ENCODE assay signal across 10 cellular contexts in genomic region chr17:56819030-56819429, GRCh38. TPM values are rescaled to one million over a fixed set of nuclear protein-coding genes. Genes with fewer than 3 reads are reported as not detected.
DNase-seq lines count a peak whose midpoint lies in the region; ATAC-seq, FAIRE-seq and TF ChIP-seq lines count a peak whose summit lies in the region.
"Had no signal": no experiment of that assay in that cellular context is flagged by ENCODE, and none has a peak within 500 bp of the region (broad histone marks: within the 10 kb centered on the region; RNA-seq: fewer than 3 reads in every experiment).

No MANE protein-coding gene starts in this region.

- H3K79me2 ChIP-seq in HCT116 (ENCODE audit: insufficient read depth, low read length) (no peaks in the 10 kb centered on the region), PC-3 (ENCODE audit: low read length) (no peaks in the 10 kb centered on the region), H1 (ENCODE audit: control insufficient read depth in 1 of 2, insufficient read depth in 2 of 2, low read length in 2 of 2) (no peaks in the 10 kb centered on the region)

- H3K9ac ChIP-seq in HCT116 (ENCODE audit: low read length) (no peak overlapping the region), PC-3 (ENCODE audit: low read length) (no peak overlapping the region), H1 (replicated peaks in 1 of 4; ENCODE audit: extremely low read depth in 1 of 4, low read depth in 3 of 4, low read length in 3 of 4) (no peak overlapping the region)

- no peaks in the 10 kb centered on the region for H3K27me3 ChIP-seq in HCT116 (ENCODE audit: insufficient read depth, low read length)
- no peaks in the 10 kb centered on the region for H3K27me3 ChIP-seq in PC-3 (ENCODE audit: low read length)
- no peaks in the 10 kb centered on the region for H3K27me3 ChIP-seq in H1 (replicated peaks in 1 of 4; ENCODE audit: control insufficient read depth in 3 of 4, extremely low read depth in 1 of 4, insufficient read depth in 3 of 4, low read length in 3 of 4)
- no peaks in the 10 kb centered on the region for H3K27me3 ChIP-seq in foreskin keratinocyte

- no peak overlapping the region for H4K5ac ChIP-seq in H1 (ENCODE audit: insufficient read length, low read depth, low read length)

- no peaks in the 10 kb centered on the region for H3F3A ChIP-seq in PC-3 (ENCODE audit: low read length, unreplicated experiment)

- no peak overlapping the region for H3K23ac ChIP-seq in H1 (ENCODE audit: insufficient read length)

- no peak overlapping the region for H4K91ac ChIP-seq in H1 (replicated peaks; ENCODE audit: insufficient read length, low read length)

- H3K4me3 ChIP-seq in A549, result no peak overlapping the region
- H3K4me3 ChIP-seq in HCT116 (replicated peaks in 1 of 2; ENCODE audit: low read depth in 1 of 2, low read length in 2 of 2), result no peak overlapping the region
- H3K4me3 ChIP-seq in PC-3 (ENCODE audit: low read length), result no peak overlapping the region
- no peak overlapping the region for H3K4me3 ChIP-seq in H1 (ENCODE audit: extremely low read depth in 1 of 4, insufficient read depth in 2 of 4, low read depth in 3 of 4, low read length in 4 of 4)
- H3K4me3 ChIP-seq: GM12878 had no signal

- FAIRE-seq in A549 (lab: Jason Lieb, UNC) (no peak), H1 (lab: Jason Lieb, UNC) (no peak)

- H2AK5ac ChIP-seq in H1 (ENCODE audit: low read depth, low read length), result no peak overlapping the region

- H3K9me3 ChIP-seq in A549, result no peaks in the 10 kb centered on the region
- H3K9me3 ChIP-seq in HCT116 (ENCODE audit: control insufficient read depth in 1 of 2, insufficient read depth in 1 of 2, low read depth in 1 of 2, low read length in 2 of 2), result no peaks in the 10 kb centered on the region
- H3K9me3 ChIP-seq in PC-3 (ENCODE audit: low read length), result no peaks in the 10 kb centered on the region
- H3K9me3 ChIP-seq in H1 (ENCODE audit: insufficient read depth in 2 of 2, low read depth in 1 of 2, low read length in 1 of 2), result no peaks in the 10 kb centered on the region

- no peak overlapping the region for H4K8ac ChIP-seq in H1 (ENCODE audit: extremely low read depth, insufficient read depth, low read length)

- H3K14ac ChIP-seq in H1 (ENCODE audit: insufficient read length), result no peak overlapping the region

- peak overlapping the region; percentile 89 for H2AFZ ChIP-seq in HCT116 (ENCODE audit: low read depth, low read length, poor library complexity, severe bottlenecking)
- peak overlapping the region; percentile 80; the same call in 1 of the 2 replicates for H2AFZ ChIP-seq in PC-3 (ENCODE audit: low read length)
- no peak overlapping the region for H2AFZ ChIP-seq in H1 (ENCODE audit: low read length)

- TF ChIP-seq CTCF in A549 (IDR thresholded peaks at IDR 0.05), result no peak
- no peak for TF ChIP-seq CTCF in HCT116 (IDR thresholded peaks at IDR 0.05 in 2 of 3, conservative IDR thresholded peaks at IDR 0.05 in 1 of 3; ENCODE audit: borderline replicate concordance in 1 of 3, insufficient read depth in 1 of 3, low read depth in 2 of 3, low read length in 2 of 3)
- TF ChIP-seq CTCF in PC-3 (conservative IDR thresholded peaks at IDR 0.05; ENCODE audit: low read depth, low read length), result no peak
- TF ChIP-seq CTCF in H1 (IDR thresholded peaks at IDR 0.05; ENCODE audit: control extremely low read depth in 1 of 3, insufficient read depth in 1 of 3, low read depth in 1 of 3, low read length in 3 of 3), result no peak
- no peak for TF ChIP-seq CTCF in foreskin keratinocyte (conservative IDR thresholded peaks at IDR 0.05)

- H3K27ac ChIP-seq in A549 (peak overlapping the region in 1 of 2 experiments; percentile 47; a peak in 1 of 6 replicates), HCT116 (ENCODE audit: low read depth, low read length) (no peak overlapping the region), PC-3 (ENCODE audit: low read length) (no peak overlapping the region), H1 (ENCODE audit: low read depth, low read length) (no peak overlapping the region), foreskin keratinocyte (no peak overlapping the region)

- H2BK15ac ChIP-seq in H1 (ENCODE audit: low read length), result no peak overlapping the region

- H4K20me1 ChIP-seq in HCT116 (ENCODE audit: insufficient read depth), result no peaks in the 10 kb centered on the region
- H4K20me1 ChIP-seq in PC-3 (ENCODE audit: low read length), result no peaks in the 10 kb centered on the region
- no peaks in the 10 kb centered on the region for H4K20me1 ChIP-seq in H1 (replicated peaks in 1 of 2; ENCODE audit: control insufficient read depth in 1 of 2, insufficient read depth in 2 of 2, low read length in 2 of 2)

- intact Hi-C loops in HCT116 (cut with micrococcal nuclease), result loop anchor here (1.0 kb wide), 3 partner anchors 121 to 228 kb away; no protein-coding TSS in a partner anchor
- intact Hi-C loops in PC-3 (cut with micrococcal nuclease), result loop anchor here (1.0 to 5.0 kb wide), 3 partner anchors 32 to 143 kb away; partner anchors contain the start of gene COIL

- H3K23me2 ChIP-seq in H1 (ENCODE audit: low read depth, low read length), result no peaks in the 10 kb centered on the region

- no peak for DNase-seq in A549 (ENCODE audit: low read depth in 1 of 2, low spot score in 1 of 2)
- DNase-seq in HCT116 (ENCODE audit: low read depth, low spot score), result no peak
- DNase-seq in PC-3, result no peak
- DNase-seq in H1 (ENCODE audit: low read depth in 1 of 2, low spot score in 2 of 2), result no peak
- no peak for DNase-seq in NOMO-1 treated with dmso at 0.1 percent for 144 hours (lab: John Stamatoyannopoulos, UW; ENCODE audit: unreplicated experiment)
- no peak for DNase-seq in AML-193 (lab: John Stamatoyannopoulos, UW)
- no peak for DNase-seq in activated CD4-positive, alpha-beta T cell treated with anti-CD3 and anti-CD28 coated beads for 48 hours
- DNase-seq in foreskin keratinocyte, result no peak
- DNase-seq: NK-92 treated with Interleukin-12 subunit alpha and Interleukin-12 subunit beta, amount 100 ng/mL, for 24 hours had no signal

- BruUV-seq in HCT116 (replicated peaks; lab: Mats Ljungman, UMichigan) (no TSS peak), PC-3 (replicated peaks; lab: Mats Ljungman, UMichigan) (no TSS peak)

- RAD21 ChIA-PET in HCT116 (lab: Charles Lee; ENCODE audit: low non-redundant PET in 1 of 2, low total read pairs in 2 of 2, uncharacterized antibody in 2 of 2, unreplicated experiment in 2 of 2), result interaction anchor here in 1 of 2 experiments (1.4 kb wide), 2 partner anchors 14 to 121 kb away, joined by 3 to 6 read pairs; no protein-coding TSS in a partner anchor

- H2BK12ac ChIP-seq in H1 (ENCODE audit: low read depth, low read length), result no peak overlapping the region

- WGBS in A549 (ENCODE audit: missing lambda C conversion rate), result 94% methylated on average over 2 of the region's 2 CpGs
- WGBS in H1 (ENCODE audit: extremely low coverage in 1 of 2, insufficient coverage in 1 of 2, insufficient read length in 1 of 2, insufficient replicate concordance in 2 of 2, low coverage in 1 of 2, low lambda C conversion rate in 2 of 2, missing lambda C conversion rate in 1 of 2), 2 experiments, result 94% methylated on average over 2 of the region's 2 CpGs; no CpG with 5 or more reads in 1 of the 2 experiments

- POLR2A ChIA-PET in A549 (lab: Yijun Ruan, JAX), result interaction anchor here (1.0 to 1.5 kb wide), 3 partner anchors 15 to 121 kb away, joined by 3 to 12 read pairs (median 8); partner anchors contain the start of genes C17orf67, DGKE and TRIM25
- POLR2A ChIA-PET in HCT116 (lab: Charles Lee), result interaction anchor here (1.0 to 2.1 kb wide), 3 partner anchors 10 to 95 kb away, joined by 3 to 17 read pairs (median 4); partner anchors contain the start of gene TRIM25
- POLR2A ChIA-PET in PC-3 (lab: Charles Lee; ENCODE audit: unreplicated experiment), result interaction anchor here (0.6 kb wide), 1 partner anchor 201 kb away, joined by 3 read pairs; no protein-coding TSS in a partner anchor
- POLR2A ChIA-PET in H1 (lab: Charles Lee; ENCODE audit: partially characterized antibody), result interaction anchor here (1.3 to 1.4 kb wide), 2 partner anchors 8 to 14 kb away, joined by 4 read pairs; no protein-coding TSS in a partner anchor

- H2BK5ac ChIP-seq in H1 (ENCODE audit: low read depth, low read length), result no peak overlapping the region

- no peak for TF ChIP-seq EP300 in A549 (IDR thresholded peaks at IDR 0.05)
- no peak for TF ChIP-seq EP300 in H1 (IDR thresholded peaks at IDR 0.05; ENCODE audit: borderline replicate concordance in 1 of 2, low read depth in 2 of 2, low read length in 2 of 2)

- no peak overlapping the region for H2BK120ac ChIP-seq in H1 (replicated peaks; ENCODE audit: low read depth, low read length)

- TF ChIP-seq RAD21 in A549 (conservative IDR thresholded peaks at IDR 0.05 in 1 of 2, IDR thresholded peaks at IDR 0.05 in 1 of 2), result no peak
- TF ChIP-seq RAD21 in HCT116 (IDR thresholded peaks at IDR 0.05; ENCODE audit: low read depth), result no peak
- TF ChIP-seq RAD21 in H1 (IDR thresholded peaks at IDR 0.05 in 1 of 2, conservative IDR thresholded peaks at IDR 0.05 in 1 of 2; ENCODE audit: low read depth in 2 of 2, low read length in 2 of 2), result no peak

- no peaks in the 10 kb centered on the region for H3K36me3 ChIP-seq in HCT116 (ENCODE audit: control insufficient read depth in 1 of 2, insufficient read depth in 2 of 2, low read length in 2 of 2)
- H3K36me3 ChIP-seq in PC-3 (ENCODE audit: low read depth, low read length), result no peaks in the 10 kb centered on the region
- no peaks in the 10 kb centered on the region for H3K36me3 ChIP-seq in H1 (ENCODE audit: control insufficient read depth in 2 of 4, insufficient read depth in 4 of 4, low read length in 3 of 4)

- H2BK20ac ChIP-seq in H1 (ENCODE audit: low read length), result no peak overlapping the region

- H3K4ac ChIP-seq in H1 (replicated peaks; ENCODE audit: insufficient read length, low read depth, low read length), result no peak overlapping the region

- no peaks in the 10 kb centered on the region for H3K79me1 ChIP-seq in H1 (ENCODE audit: low read depth, low read length)

- peaks cover 7% of the 10 kb centered on the region for H3K4me1 ChIP-seq in A549
- peaks cover 3 to 9% of the 10 kb centered on the region in 2 experiments for H3K4me1 ChIP-seq in HCT116 (ENCODE audit: control insufficient read depth in 1 of 2, insufficient read depth in 2 of 2, low read length in 2 of 2)
- no peaks in the 10 kb centered on the region for H3K4me1 ChIP-seq in PC-3 (ENCODE audit: insufficient read depth, low read length)
- no peaks in the 10 kb centered on the region for H3K4me1 ChIP-seq in H1 (replicated peaks in 1 of 4; ENCODE audit: control insufficient read depth in 3 of 4, insufficient read depth in 4 of 4, low read length in 3 of 4)
- no peaks in the 10 kb centered on the region for H3K4me1 ChIP-seq in foreskin keratinocyte

- H3K9me2 ChIP-seq in HCT116 (ENCODE audit: insufficient read depth) (no peaks in the 10 kb centered on the region), PC-3 (replicated peaks; ENCODE audit: low read length) (no peaks in the 10 kb centered on the region)

- ATAC-seq in A549 (no peak), HCT116 (peak; percentile 9), PC-3 (no peak), foreskin keratinocyte (no peak)

- no peak overlapping the region for H3K56ac ChIP-seq in H1 (replicated peaks; ENCODE audit: insufficient read length, low read depth, low read length)

- no peak overlapping the region for H3K18ac ChIP-seq in H1 (ENCODE audit: extremely low read depth, low read length)

- H3K4me2 ChIP-seq in A549, result no peak overlapping the region
- H3K4me2 ChIP-seq in HCT116 (ENCODE audit: low read length), result peak overlapping the region; percentile 72
- H3K4me2 ChIP-seq in PC-3 (ENCODE audit: low read length), result peak overlapping the region; percentile 63; the same call in 1 of the 2 replicates
- H3K4me2 ChIP-seq in H1 (ENCODE audit: insufficient read depth in 1 of 2, low read depth in 2 of 2, low read length in 2 of 2), result no peak overlapping the region

- no peak for TF ChIP-seq POLR2A in A549 (IDR thresholded peaks at IDR 0.05; ENCODE audit: low read length)
- TF ChIP-seq POLR2A in HCT116 (IDR thresholded peaks at IDR 0.05; ENCODE audit: borderline replicate concordance, extremely low read depth, insufficient read depth, insufficient read length), result no peak
- TF ChIP-seq POLR2A in H1 (IDR thresholded peaks at IDR 0.05; ENCODE audit: control extremely low read depth in 1 of 2, low read depth in 2 of 2, low read length in 2 of 2), result no peak

- CTCF ChIA-PET in A549 (lab: Yijun Ruan, JAX), result interaction anchor here (0.6 to 17.5 kb wide), 54 partner anchors 8 to 1447 kb away, joined by 3 to 283 read pairs (median 5); partner anchors contain the start of genes C17orf67, COIL, DGKE and TRIM25
- CTCF ChIA-PET in HCT116 (lab: Charles Lee), result interaction anchor here (0.7 to 2.2 kb wide), 24 partner anchors 11 to 929 kb away, joined by 3 to 25 read pairs (median 6); partner anchors contain the start of genes C17orf67, COIL, DGKE and TRIM25
- CTCF ChIA-PET in PC-3 (lab: Charles Lee), result interaction anchor here (1.0 to 1.4 kb wide), 6 partner anchors 16 to 320 kb away, joined by 3 to 11 read pairs (median 4); no protein-coding TSS in a partner anchor
- CTCF ChIA-PET in H1 (lab: Charles Lee; ENCODE audit: partially characterized antibody), result interaction anchor here (0.6 to 4.0 kb wide), 25 partner anchors 10 to 291 kb away, joined by 3 to 18 read pairs (median 4); partner anchors contain the start of gene TRIM25

RNA-seq across cellular contexts. Expression of gene C17orf67, which starts 14.7 kb away (rescaled TPM):
- 1.8 and 2.9 TPM in 2 replicates for polyA plus RNA-seq in A549 (2011; rRNA removed)
- polyA plus RNA-seq in A549 (2012; cell fraction: cytosol; rRNA removed), result 1.8 and 1.9 TPM in 2 replicates
- 2.5 and 2.8 TPM in 2 replicates for polyA plus RNA-seq in A549 (2012; cell fraction: nucleus; rRNA removed)
- polyA plus RNA-seq in A549 (2017; fragmentation: RNase III; extraction: RNeasy Plus Mini Kit Qiagen cat#74134 plus additional on column Dnase treatment), result 2.4 to 2.8 TPM (median 2.6 TPM) in 3 replicates
- polyA minus RNA-seq in A549 (2011; rRNA and poly(A)+ RNA removed), result 0.88 and 1.8 TPM in 2 replicates
- 0.84 TPM for total RNA-seq in HCT116 (2021; ENCODE audit: unreplicated experiment)
- polyA plus RNA-seq in HCT116 (2012), result 0.53 and 0.59 TPM in 2 replicates
- total RNA-seq in PC-3 (2014; rRNA removed), result 2.3 and 4.4 TPM in 2 replicates
- total RNA-seq in H1 (2021; fragmentation: NEBNext Ultra II Directional; extraction: Animal tissue kit (Norgen Biotek cat#: 25700)), result 1.9 and 2.2 TPM in 2 replicates
- 0.52 and 0.67 TPM in 2 replicates for polyA plus RNA-seq in H1 (2011; rRNA removed)
- polyA plus RNA-seq in H1 (2011; cell fraction: cytosol; rRNA removed), result 0.72 TPM
- 1.0 TPM for polyA plus RNA-seq in H1 (2011; cell fraction: nucleus; rRNA removed)
- polyA plus RNA-seq in H1 (2012, experiment 1 of 2), result 1.1 to 1.4 TPM (median 1.1 TPM) in 4 replicates
- 0.28 TPM for polyA plus RNA-seq in H1 (2012, experiment 2 of 2)
- 1.4 TPM for polyA plus RNA-seq in H1 (2013, experiment 1 of 2)
- 1.0 TPM for polyA plus RNA-seq in H1 (2013, experiment 2 of 2)
- polyA minus RNA-seq in H1 (2011; rRNA and poly(A)+ RNA removed), result 0.32 and 0.61 TPM in 2 replicates
- polyA minus RNA-seq in H1 (2011; cell fraction: cytosol; rRNA and poly(A)+ RNA removed), result 0.51 TPM
- 0.50 TPM for polyA minus RNA-seq in H1 (2011; cell fraction: nucleus; rRNA and poly(A)+ RNA removed)
- total RNA-seq in foreskin keratinocyte, result 0.95 and 0.99 TPM in 2 replicates
- 0.79 and 0.91 TPM in 2 replicates for polyA plus RNA-seq in foreskin keratinocyte

RNA-seq across cellular contexts. Expression of gene DGKE, which starts 14.9 kb away (rescaled TPM):
- polyA plus RNA-seq in A549 (2011; rRNA removed), result 4.6 and 5.8 TPM in 2 replicates
- polyA plus RNA-seq in A549 (2012; cell fraction: cytosol; rRNA removed), result 2.0 and 2.3 TPM in 2 replicates
- 7.5 and 8.1 TPM in 2 replicates for polyA plus RNA-seq in A549 (2012; cell fraction: nucleus; rRNA removed)
- 3.4 to 4.0 TPM (median 3.7 TPM) in 3 replicates for polyA plus RNA-seq in A549 (2017; fragmentation: RNase III; extraction: RNeasy Plus Mini Kit Qiagen cat#74134 plus additional on column Dnase treatment)
- polyA minus RNA-seq in A549 (2011; rRNA and poly(A)+ RNA removed), result 2.8 and 3.7 TPM in 2 replicates
- 5.2 TPM for total RNA-seq in HCT116 (2021; ENCODE audit: unreplicated experiment)
- 0.86 and 0.95 TPM in 2 replicates for polyA plus RNA-seq in HCT116 (2012)
- total RNA-seq in PC-3 (2014; rRNA removed), result 8.4 and 12.4 TPM in 2 replicates
- 7.4 and 7.7 TPM in 2 replicates for total RNA-seq in H1 (2021; fragmentation: NEBNext Ultra II Directional; extraction: Animal tissue kit (Norgen Biotek cat#: 25700))
- polyA plus RNA-seq in H1 (2011; rRNA removed), result 1.7 and 3.1 TPM in 2 replicates
- polyA plus RNA-seq in H1 (2011; cell fraction: cytosol; rRNA removed), result 1.8 TPM
- polyA plus RNA-seq in H1 (2011; cell fraction: nucleus; rRNA removed), result 5.8 TPM
- polyA plus RNA-seq in H1 (2012, experiment 1 of 2), result 1.7 to 3.9 TPM (median 2.7 TPM) in 4 replicates
- 0.50 TPM for polyA plus RNA-seq in H1 (2012, experiment 2 of 2)
- polyA plus RNA-seq in H1 (2013, experiment 1 of 2), result 7.5 TPM
- 7.1 TPM for polyA plus RNA-seq in H1 (2013, experiment 2 of 2)
- polyA minus RNA-seq in H1 (2011; rRNA and poly(A)+ RNA removed), result 4.4 and 6.0 TPM in 2 replicates
- polyA minus RNA-seq in H1 (2011; cell fraction: cytosol; rRNA and poly(A)+ RNA removed), result 1.9 TPM
- 15.4 TPM for polyA minus RNA-seq in H1 (2011; cell fraction: nucleus; rRNA and poly(A)+ RNA removed)
- 5.8 and 5.9 TPM in 2 replicates for total RNA-seq in foreskin keratinocyte
- 1.3 and 2.0 TPM in 2 replicates for polyA plus RNA-seq in foreskin keratinocyte

Comparison
In these comparisons a context has a peak if more than half of its experiments do, and no peak if none do; other contexts are left out.
1. H3K4me2 ChIP-seq: peak in HCT116 (single experiment) and PC-3 (single experiment); none in A549 (single experiment) and H1 (0 of 2).
2. Of the 18 proteins assayed by ChIP-seq in both H1 and A549: peak only in H1: KDM1A; only in A549: none; in both: none; in neither: 17.